Comparison of ENCODE assay signal across 21 cellular contexts in the genomic region with DNA sequence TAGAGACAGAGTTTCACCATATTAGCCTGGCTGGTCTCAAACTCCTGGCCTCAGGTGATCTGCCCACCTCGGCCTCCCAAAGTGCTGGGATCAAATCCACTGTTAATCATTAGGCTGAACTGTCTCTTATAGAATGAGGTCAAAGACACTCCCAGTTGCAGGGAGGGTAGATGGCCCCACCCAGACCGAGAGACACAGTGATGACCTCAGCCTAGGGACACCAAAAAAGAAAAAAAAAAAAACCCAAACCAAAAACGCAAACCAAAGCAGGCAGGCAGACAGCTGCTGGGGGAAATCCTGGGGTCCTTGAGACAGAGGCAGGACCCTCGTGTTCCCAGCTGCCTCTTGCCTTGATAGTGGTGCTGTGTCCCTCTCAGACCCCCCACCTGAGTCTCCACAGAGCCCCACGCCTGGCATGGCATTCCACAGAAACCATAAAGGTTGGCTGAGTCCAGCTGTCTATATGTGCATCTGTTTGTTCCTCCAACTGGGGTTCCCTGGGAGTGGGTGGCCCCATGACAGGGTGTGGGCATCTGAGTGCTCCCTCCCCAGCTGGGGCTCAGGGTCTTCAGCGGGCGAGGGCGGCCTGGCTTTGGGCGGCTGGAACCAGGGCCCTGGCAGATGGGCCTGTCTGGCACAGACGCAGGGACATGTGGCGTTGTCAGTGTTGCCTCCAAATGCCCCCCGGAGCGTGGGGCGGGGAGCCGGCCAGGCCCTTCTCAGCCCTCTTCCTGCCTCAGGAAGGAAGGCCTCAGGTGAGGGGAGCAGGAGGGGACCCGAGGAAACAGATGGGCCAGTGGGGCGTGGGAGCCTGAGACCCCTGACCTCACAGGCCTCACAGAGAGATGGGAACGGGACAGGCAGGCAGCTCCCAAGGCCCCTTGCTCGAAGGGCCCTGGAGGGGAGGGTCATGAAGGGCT. TPM values are rescaled to one million over a fixed set of nuclear protein-coding genes. Genes with fewer than 3 reads are reported as not detected.
A peak's percentile ranks its signal among the peaks of the same experiment; 100 is the strongest.
DNase-seq lines count a peak whose midpoint lies in the region; ATAC-seq, FAIRE-seq and TF ChIP-seq lines count a peak whose summit lies in the region.
"Had no signal": no experiment of that assay in that cellular context is flagged by ENCODE, and none has a peak within 500 bp of the region (broad histone marks: within the 10 kb centered on the region; RNA-seq: fewer than 3 reads in every experiment).

No MANE protein-coding gene starts in this region.

- TF ChIP-seq POLR2A in A549 (IDR thresholded peaks at IDR 0.05; ENCODE audit: low read length): no peak

- no peak for TF ChIP-seq RAD21 in A549 (conservative IDR thresholded peaks at IDR 0.05 in 1 of 2, IDR thresholded peaks at IDR 0.05 in 1 of 2)

- H3K9me3 ChIP-seq in A549: no peaks in the 10 kb centered on the region
- H3K9me3 ChIP-seq in CD4-positive, alpha-beta memory T cell (ENCODE audit: control insufficient read depth in 1 of 2, low read length in 2 of 2): no peaks in the 10 kb centered on the region

- no peak overlapping the region for H3K4me3 Mint-ChIP-seq in CD4-positive, alpha-beta memory T cell
- H3K4me3 Mint-ChIP-seq: activated naive CD4-positive, alpha-beta T cell treated with anti-CD3 and anti-CD28 coated beads, Interleukin-2, amount 50 U/mL, for 24 hours; dendritic cell treated with granulocyte-macrophage colony-stimulating factor and Interleukin-4, amounts not matched to agents 40 ng/mL and 50 ng/mL, for 4 days had no signal

- H3K36me3 ChIP-seq in CD4-positive, alpha-beta memory T cell (ENCODE audit: insufficient read depth, low read length): no peaks in the 10 kb centered on the region

- no peak for ATAC-seq in A549
- ATAC-seq: left cardiac atrium, sciatic nerve had no signal

- in situ Hi-C loops in GM13976 (cut with MboI; ENCODE audit: low sequenced_read_pairs, unreplicated experiment): loop anchor here (5.0 kb wide), 1 partner anchor 118 kb away; no protein-coding TSS in a partner anchor

- TF ChIP-seq EP300 in A549 (IDR thresholded peaks at IDR 0.05): no peak

- peak overlapping the region in 1 of 2 experiments; percentile 35; a peak in 2 of 6 replicates for H3K27ac ChIP-seq in A549
- no peak overlapping the region for H3K27ac ChIP-seq in CD4-positive, alpha-beta memory T cell (ENCODE audit: low read depth, low read length)
- H3K27ac ChIP-seq: SK-N-MC had no signal

- peaks cover 11% of the 10 kb centered on the region; the same call in 2 of the 3 replicates for H3K4me1 ChIP-seq in A549
- H3K4me1 ChIP-seq in CD4-positive, alpha-beta memory T cell (ENCODE audit: insufficient read depth, low read length): no peaks in the 10 kb centered on the region

- no peak for FAIRE-seq in A549 (lab: Jason Lieb, UNC)
- FAIRE-seq: G401.6 had no signal

- no peaks in the 10 kb centered on the region for H3K9me3 Mint-ChIP-seq in CD4-positive, alpha-beta memory T cell
- H3K9me3 Mint-ChIP-seq: activated naive CD4-positive, alpha-beta T cell treated with anti-CD3 and anti-CD28 coated beads, Interleukin-2, amount 50 U/mL, for 24 hours; dendritic cell treated with granulocyte-macrophage colony-stimulating factor and Interleukin-4, amounts not matched to agents 40 ng/mL and 50 ng/mL, for 4 days had no signal

- TF ChIP-seq CTCF in A549 (IDR thresholded peaks at IDR 0.05): no peak
- no peak for TF ChIP-seq CTCF in GM13976 (IDR thresholded peaks at IDR 0.05; ENCODE audit: borderline replicate concordance, control extremely low read depth, extremely low read depth, insufficient read depth, missing control alignments)

- no peaks in the 10 kb centered on the region for H3K27me3 ChIP-seq in CD4-positive, alpha-beta memory T cell (ENCODE audit: insufficient read depth, low read length)

- DNase-seq in A549 (ENCODE audit: low read depth in 1 of 2, low spot score in 1 of 2): no peak
- peak; percentile 73 for DNase-seq in GM13976 (ENCODE audit: low spot score)
- DNase-seq in NCI-H2171 treated with DMSO at 0.1 percent for 48 hours (lab: John Stamatoyannopoulos, UW): peak; percentile 84
- peak; percentile 84 for DNase-seq in cerebellum (ENCODE audit: low spot score)
- DNase-seq in SKM-1 treated with dmso at 0.1 percent for 144 hours (lab: John Stamatoyannopoulos, UW; ENCODE audit: unreplicated experiment): no peak
- DNase-seq in inferior parietal cortex (ENCODE audit: extremely low spot score): no peak
- no peak for DNase-seq in CD4-positive, alpha-beta memory T cell
- DNase-seq in effector CD8-positive, alpha-beta T cell (lab: John Stamatoyannopoulos, UW): no peak
- DNase-seq: activated T-cell treated with anti-CD3 and anti-CD28 coated beads, Interleukin-2, amount 50 U/mL, for 1 hour; hippocampal formation; left cardiac atrium; NCI-H345; stimulated activated CD4-positive, alpha-beta T cell treated with anti-CD3 and anti-CD28 coated beads, Interleukin-2, amount 100 ng/mL, for 24 hours had no signal

- CTCF ChIA-PET in A549 (lab: Yijun Ruan, JAX): interaction anchor here (0.6 to 16.3 kb wide), 8 partner anchors 8 to 194 kb away, joined by 3 to 309 read pairs (median 4); a partner anchor contains a TSS
- CTCF ChIA-PET in CD4-positive, alpha-beta memory T cell (lab: Charles Lee; ENCODE audit: partially characterized antibody): interaction anchor here (1.3 to 15.7 kb wide), 2 partner anchors 9 to 86 kb away, joined by 8 to 248 read pairs; no protein-coding TSS in a partner anchor

- WGBS in A549 (ENCODE audit: missing lambda C conversion rate): 62% methylated on average over 12 of the region's 19 CpGs

- POLR2A ChIA-PET in A549 (lab: Yijun Ruan, JAX): no interaction called here
- POLR2A ChIA-PET in CD4-positive, alpha-beta memory T cell (lab: Charles Lee; ENCODE audit: partially characterized antibody): interaction anchor here (1.2 to 2.1 kb wide), 2 partner anchors 9 to 122 kb away, joined by 4 to 6 read pairs; no protein-coding TSS in a partner anchor

- no peak overlapping the region for H3K27ac Mint-ChIP-seq in CD4-positive, alpha-beta memory T cell
- H3K27ac Mint-ChIP-seq: activated naive CD4-positive, alpha-beta T cell treated with anti-CD3 and anti-CD28 coated beads, Interleukin-2, amount 50 U/mL, for 24 hours; dendritic cell treated with granulocyte-macrophage colony-stimulating factor and Interleukin-4, amounts not matched to agents 40 ng/mL and 50 ng/mL, for 4 days had no signal

- H3K36me3 Mint-ChIP-seq in CD4-positive, alpha-beta memory T cell: no peaks in the 10 kb centered on the region
- H3K36me3 Mint-ChIP-seq: activated naive CD4-positive, alpha-beta T cell treated with anti-CD3 and anti-CD28 coated beads, Interleukin-2, amount 50 U/mL, for 24 hours had no signal

- H3K4me1 Mint-ChIP-seq in CD4-positive, alpha-beta memory T cell: peaks cover 0 to 7% (median 3%) of the 10 kb centered on the region in 4 donors

- no peak overlapping the region for H3K4me3 ChIP-seq in A549
- H3K4me3 ChIP-seq in CD4-positive, alpha-beta memory T cell (ENCODE audit: low read length in 2 of 2): no peak overlapping the region
- H3K4me3 ChIP-seq: SK-N-MC had no signal

- peak overlapping the region; percentile 26; the same call in 1 of the 3 replicates for H3K4me2 ChIP-seq in A549

- intact Hi-C loops in CD4-positive, alpha-beta memory T cell (cut with micrococcal nuclease): no loop called here

- H3K27me3 Mint-ChIP-seq in CD4-positive, alpha-beta memory T cell: peaks cover 7 to 8% of the 10 kb centered on the region in 2 donors

TF ChIP-seq in A549, 52 proteins besides CTCF, POLR2A, EP300 and RAD21 (continues in another document):
- TF ChIP-seq TP53 (CRISPR knock-in tag; IDR thresholded peaks at IDR 0.05): no peak

RNA-seq across cellular contexts. Expression of a gene that starts 5.2 kb away (rescaled TPM):
- polyA plus RNA-seq in A549 (2011; rRNA removed) (0.12 and 0.16 TPM in 2 replicates), A549 (2017; fragmentation: RNase III; extraction: RNeasy Plus Mini Kit Qiagen cat#74134 plus additional on column Dnase treatment) (0.12 to 0.21 TPM (median 0.14 TPM) in 3 replicates)
- polyA plus RNA-seq in A549 (2012; cell fraction: cytosol; rRNA removed): 0.16 and 0.19 TPM in 2 replicates
- 0.35 and 0.54 TPM in 2 replicates for polyA plus RNA-seq in A549 (2012; cell fraction: nucleus; rRNA removed)
- 0.08 TPM in 1 of 2 replicates, not detected in the other for polyA minus RNA-seq in A549 (2011; rRNA and poly(A)+ RNA removed)
- 0.18 TPM for total RNA-seq in cerebellum
- total RNA-seq in CD4-positive, alpha-beta memory T cell: not detected
- not detected for polyA plus RNA-seq in CD4-positive, alpha-beta memory T cell
- total RNA-seq: fibroblast of lung, mononuclear cell, sciatic nerve had no signal
- polyA plus RNA-seq: AG04450 had no signal

RNA-seq across cellular contexts. Expression of a gene that starts 17.5 kb away (rescaled TPM):
- polyA plus RNA-seq in A549 (2011; rRNA removed) (18.3 and 26.4 TPM in 2 replicates), A549 (2017; fragmentation: RNase III; extraction: RNeasy Plus Mini Kit Qiagen cat#74134 plus additional on column Dnase treatment) (30.7 to 31.9 TPM (median 31.1 TPM) in 3 replicates)
- 74.9 and 82.7 TPM in 2 replicates for polyA plus RNA-seq in A549 (2012; cell fraction: cytosol; rRNA removed)
- polyA plus RNA-seq in A549 (2012; cell fraction: nucleus; rRNA removed): 37.7 and 45.3 TPM in 2 replicates
- polyA minus RNA-seq in A549 (2011; rRNA and poly(A)+ RNA removed): 3.5 and 3.8 TPM in 2 replicates
- 7.2 TPM for total RNA-seq in cerebellum
- 10 to 100 TPM; 14.7 to 17.9 TPM for total RNA-seq in CD4-positive, alpha-beta memory T cell
- polyA plus RNA-seq in CD4-positive, alpha-beta memory T cell: 10 to 100 TPM; 61.0 to 65.1 TPM

RNA-seq across cellular contexts. Expression of a gene that starts 20.7 kb away (rescaled TPM):
- polyA plus RNA-seq in A549 (2011; rRNA removed): 0.52 and 1.0 TPM in 2 replicates
- polyA plus RNA-seq in A549 (2012; cell fraction: cytosol; rRNA removed): 1.1 and 1.5 TPM in 2 replicates
- 1.5 and 2.0 TPM in 2 replicates for polyA plus RNA-seq in A549 (2012; cell fraction: nucleus; rRNA removed)
- 3.0 to 4.5 TPM (median 3.0 TPM) in 3 replicates for polyA plus RNA-seq in A549 (2017; fragmentation: RNase III; extraction: RNeasy Plus Mini Kit Qiagen cat#74134 plus additional on column Dnase treatment)
- 1.1 and 2.5 TPM in 2 replicates for polyA minus RNA-seq in A549 (2011; rRNA and poly(A)+ RNA removed)
- 62.8 TPM for total RNA-seq in cerebellum
- 1 to 10 TPM; 4.0 to 5.4 TPM for total RNA-seq in CD4-positive, alpha-beta memory T cell
- under 1 TPM in 1 of 2 donors, not detected in 1; 0.09 TPM for polyA plus RNA-seq in CD4-positive, alpha-beta memory T cell

RNA-seq across cellular contexts. Expression of a gene that starts 28.9 kb away (rescaled TPM):
- 46.4 and 56.2 TPM in 2 replicates for polyA plus RNA-seq in A549 (2011; rRNA removed)
- 105 and 107 TPM in 2 replicates for polyA plus RNA-seq in A549 (2012; cell fraction: cytosol; rRNA removed)
- 125 and 132 TPM in 2 replicates for polyA plus RNA-seq in A549 (2012; cell fraction: nucleus; rRNA removed)
- 68.6 to 71.6 TPM (median 71.1 TPM) in 3 replicates for polyA plus RNA-seq in A549 (2017; fragmentation: RNase III; extraction: RNeasy Plus Mini Kit Qiagen cat#74134 plus additional on column Dnase treatment)
- 39.3 and 68.6 TPM in 2 replicates for polyA minus RNA-seq in A549 (2011; rRNA and poly(A)+ RNA removed)
- 24.1 TPM for total RNA-seq in cerebellum
- 10 to 100 TPM; 88.6 to 98.4 TPM for total RNA-seq in CD4-positive, alpha-beta memory T cell
- polyA plus RNA-seq in CD4-positive, alpha-beta memory T cell: 100 to 1,000 TPM in 1 of 2 donors, 10 to 100 TPM in 1; 77.0 to 105 TPM

RNA-seq across cellular contexts. Expression of a gene that starts 36.2 kb away (rescaled TPM):
- 356 and 419 TPM in 2 replicates for polyA plus RNA-seq in A549 (2011; rRNA removed)
- 378 and 414 TPM in 2 replicates for polyA plus RNA-seq in A549 (2012; cell fraction: cytosol; rRNA removed)
- polyA plus RNA-seq in A549 (2012; cell fraction: nucleus; rRNA removed): 343 and 404 TPM in 2 replicates
- 484 to 507 TPM (median 494 TPM) in 3 replicates for polyA plus RNA-seq in A549 (2017; fragmentation: RNase III; extraction: RNeasy Plus Mini Kit Qiagen cat#74134 plus additional on column Dnase treatment)
- polyA minus RNA-seq in A549 (2011; rRNA and poly(A)+ RNA removed): 427 and 530 TPM in 2 replicates
- 215 TPM for total RNA-seq in cerebellum
- total RNA-seq in CD4-positive, alpha-beta memory T cell: 100 to 1,000 TPM; 484 to 499 TPM
- polyA plus RNA-seq in CD4-positive, alpha-beta memory T cell: 100 to 1,000 TPM in 1 of 2 donors, 10 to 100 TPM in 1; 87.5 to 151 TPM

Comparison
In these comparisons a context has a peak if more than half of its experiments do, and no peak if none do; other contexts are left out.
1. DNase-seq: peak in GM13976 (single experiment), NCI-H2171 treated with DMSO at 0.1 percent for 48 hours (single experiment) and cerebellum (single experiment); none in A549 (0 of 2), SKM-1 treated with dmso at 0.1 percent for 144 hours (single experiment), inferior parietal cortex (single experiment), CD4-positive, alpha-beta memory T cell (0 of 5) and effector CD8-positive, alpha-beta T cell (single experiment).